In genomic region chr13:24681930-24682329, GRCh38 we compare ENCODE assay signal across 1 cellular context.
A peak's percentile ranks its signal among the peaks of the same experiment; 100 is the strongest.
TF ChIP-seq lines count a peak whose summit lies in the region.

No MANE protein-coding gene starts in this region.

TF ChIP-seq in GM12878, 131 proteins besides CTCF, POLR2A, EP300 and RAD21:
- TF ChIP-seq RUNX3 (IDR thresholded peaks at IDR 0.05; ENCODE audit: low read length), result 0 out of 2 replicates have a peak, but pooled peaks have one; percentile 6
- no peak for TF ChIP-seq BHLHE40 (IDR thresholded peaks at IDR 0.05; ENCODE audit: borderline replicate concordance in 1 of 2, low read depth in 2 of 2, low read length in 1 of 2)
